ENCODE assay signal across 8 cellular contexts in the genomic region with DNA sequence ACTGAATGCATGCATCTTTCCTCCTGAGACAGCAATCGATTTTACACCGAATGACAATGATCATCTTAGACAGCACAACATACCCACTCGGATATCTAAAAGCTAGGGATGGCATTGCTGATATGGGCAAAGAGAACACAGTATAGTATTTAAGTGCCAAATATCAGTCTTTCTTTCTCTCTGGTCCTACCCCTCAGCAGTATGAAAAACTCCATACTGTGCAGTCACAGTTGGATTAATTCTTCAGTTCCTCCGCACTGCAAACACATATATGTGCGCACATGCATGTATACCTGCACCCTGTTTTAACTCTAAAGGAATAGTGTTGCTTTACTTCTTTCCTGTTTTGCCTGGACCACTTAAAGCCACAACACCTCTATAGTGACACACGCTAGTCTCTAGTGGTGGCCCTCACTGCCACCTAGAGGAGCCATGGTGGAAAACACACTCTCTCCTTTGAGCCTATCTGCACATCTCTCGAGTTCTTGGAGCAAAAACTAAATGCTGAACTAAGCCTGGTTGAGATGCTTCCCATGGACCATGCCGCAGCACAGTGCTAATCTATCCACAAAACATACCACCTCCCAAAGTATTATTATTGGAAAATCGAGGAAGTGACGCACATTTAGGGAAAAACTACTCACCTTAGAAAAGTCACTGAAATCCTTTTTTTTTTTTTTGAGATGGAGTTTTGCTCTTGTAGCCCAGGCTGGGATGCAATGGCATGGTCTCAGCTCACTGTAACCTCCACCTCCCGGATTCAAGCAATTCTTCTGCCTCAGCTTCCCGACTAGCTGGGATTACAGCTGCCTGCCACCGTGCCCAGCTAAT. TPM values are rescaled to one million over a fixed set of nuclear protein-coding genes. Genes with fewer than 3 reads are reported as not detected.
DNase-seq lines count a peak whose midpoint lies in the region; ATAC-seq, FAIRE-seq and TF ChIP-seq lines count a peak whose summit lies in the region.

No MANE protein-coding gene starts in this region.

- H3K4me1 Mint-ChIP-seq in activated CD4-positive, alpha-beta T cell treated with anti-CD3 and anti-CD28 coated beads, Interleukin-2, amount 10 ng/mL, durations not matched to agents 24 days and 14 days = peaks cover 4% of the 10 kb centered on the region
- peaks cover 12% of the 10 kb centered on the region for H3K4me1 Mint-ChIP-seq in memory B cell

- peak; percentile 87 for FAIRE-seq in GM12892 (lab: Jason Lieb, UNC)

- H3K36me3 Mint-ChIP-seq in activated CD4-positive, alpha-beta T cell treated with anti-CD3 and anti-CD28 coated beads, Interleukin-2, amount 10 ng/mL, durations not matched to agents 24 days and 14 days (ENCODE audit: low read depth) = no peaks in the 10 kb centered on the region
- H3K36me3 Mint-ChIP-seq in memory B cell = no peaks in the 10 kb centered on the region

- TF ChIP-seq EP300 in stomach (IDR thresholded peaks at IDR 0.05) = no peak

- H3K4me3 ChIP-seq in stomach = no peak overlapping the region

- TF ChIP-seq POLR2A in GM12892 (IDR thresholded peaks at IDR 0.05; ENCODE audit: low read depth, low read length) (no peak), stomach (IDR thresholded peaks at IDR 0.05) (no peak)

- DNase-seq in ACHN (peak; percentile 76), GM12892 (ENCODE audit: insufficient read length) (peak; percentile 50), NCI-H226 (peak; percentile 31), memory B cell (ENCODE audit: low spot score in 2 of 2) (peak; percentile 36 to 39), stomach (peak; percentile 56)
- DNase-seq in activated CD4-positive, alpha-beta T cell treated with anti-CD3 and anti-CD28 coated beads, Interleukin-2, amount 10 ng/mL, durations not matched to agents 24 days and 14 days = peak; percentile 83
- peak; percentile 21 for DNase-seq in effector CD4-positive, alpha-beta T cell

- 38 to 50% (median 45%) methylated on average over 13 of the region's 13 CpGs for WGBS in stomach, 5 donors

- H3K27ac Mint-ChIP-seq in activated CD4-positive, alpha-beta T cell treated with anti-CD3 and anti-CD28 coated beads, Interleukin-2, amount 10 ng/mL, durations not matched to agents 24 days and 14 days = no peak overlapping the region
- H3K27ac Mint-ChIP-seq in memory B cell = no peak overlapping the region

- no peaks in the 10 kb centered on the region for H3K9me3 ChIP-seq in stomach

- ATAC-seq in HG02870 (IDR thresholded peaks at IDR 0.05; ENCODE audit: unreplicated experiment) = peak; percentile 94
- peak; percentile 89 for ATAC-seq in memory B cell (ENCODE audit: low read depth)

- TF ChIP-seq CTCF in stomach (IDR thresholded peaks at IDR 0.05) = peak in 5 of 7 experiments; percentile 32 to 69 (median 63)

- peak overlapping the region in 1 of 5 donors; percentile 48 for H3K27ac ChIP-seq in stomach

- peaks cover 24% of the 10 kb centered on the region for H3K27me3 Mint-ChIP-seq in activated CD4-positive, alpha-beta T cell treated with anti-CD3 and anti-CD28 coated beads, Interleukin-2, amount 10 ng/mL, durations not matched to agents 24 days and 14 days
- peaks cover 26% of the 10 kb centered on the region for H3K27me3 Mint-ChIP-seq in memory B cell

- no peak overlapping the region for H3K4me3 Mint-ChIP-seq in activated CD4-positive, alpha-beta T cell treated with anti-CD3 and anti-CD28 coated beads, Interleukin-2, amount 10 ng/mL, durations not matched to agents 24 days and 14 days
- no peak overlapping the region for H3K4me3 Mint-ChIP-seq in memory B cell

- intact Hi-C loops in activated CD4-positive, alpha-beta T cell treated with anti-CD3 and anti-CD28 coated beads, Interleukin-2, amount 10 ng/mL, durations not matched to agents 24 days and 14 days (cut with micrococcal nuclease) = loop anchor here (1.0 to 5.0 kb wide), 2 partner anchors 37 to 378 kb away; no protein-coding TSS in a partner anchor
- intact Hi-C loops in stomach (cut with DNase I; ENCODE audit: low total_unique reads) = no loop called here

- H3K4me1 ChIP-seq in stomach = peaks cover 0 to 13% (median 0%) of the 10 kb centered on the region in 4 donors

- no peaks in the 10 kb centered on the region for H3K9me3 Mint-ChIP-seq in activated CD4-positive, alpha-beta T cell treated with anti-CD3 and anti-CD28 coated beads, Interleukin-2, amount 10 ng/mL, durations not matched to agents 24 days and 14 days
- H3K9me3 Mint-ChIP-seq in memory B cell = no peaks in the 10 kb centered on the region

- no peaks in the 10 kb centered on the region for H3K36me3 ChIP-seq in stomach

- H3K27me3 ChIP-seq in stomach = peaks cover 0 to 2% (median 0%) of the 10 kb centered on the region in 3 donors

- in situ Hi-C loops in ACHN (cut with HindIII; ENCODE audit: low pct_ligation_motif_present, low pct_unique_long_range_greater_than_20kb, low sequenced_read_pairs) = no loop called here

RNA-seq across cellular contexts. Expression of a gene that starts 11.9 kb away (rescaled TPM):
- not detected for polyA plus RNA-seq in GM12892 (2012; ENCODE audit: missing spikeins)
- not detected in 2 replicates for total RNA-seq in activated CD4-positive, alpha-beta T cell treated with anti-CD3 and anti-CD28 coated beads, Interleukin-2, amount 10 ng/mL, durations not matched to agents 24 days and 14 days
- under 1 TPM in 2 of 5 donors, not detected in 3; 0.14 to 0.89 TPM for total RNA-seq in stomach
- polyA plus RNA-seq in stomach = 1 to 10 TPM in 1 of 3 donors, under 1 TPM in 1, not detected in 1; 0.31 to 1.4 TPM

RNA-seq across cellular contexts. Expression of a gene that starts 18.8 kb away (rescaled TPM):
- polyA plus RNA-seq in GM12892 (2012; ENCODE audit: missing spikeins) = 0.81 TPM
- not detected in 2 replicates for total RNA-seq in activated CD4-positive, alpha-beta T cell treated with anti-CD3 and anti-CD28 coated beads, Interleukin-2, amount 10 ng/mL, durations not matched to agents 24 days and 14 days
- total RNA-seq in stomach = 1 to 10 TPM in 2 of 5 donors, under 1 TPM in 1, not detected in 2; 0.55 to 4.5 (median 3.8) TPM
- 1 to 10 TPM in 2 of 3 donors, under 1 TPM in 1; 0.48 to 7.4 (median 5.7) TPM for polyA plus RNA-seq in stomach

RNA-seq across cellular contexts. Expression of a gene that starts 21.9 kb away (rescaled TPM):
- polyA plus RNA-seq in GM12892 (2012; ENCODE audit: missing spikeins) = 6.0 TPM
- total RNA-seq in activated CD4-positive, alpha-beta T cell treated with anti-CD3 and anti-CD28 coated beads, Interleukin-2, amount 10 ng/mL, durations not matched to agents 24 days and 14 days = 1.5 and 2.6 TPM in 2 replicates
- total RNA-seq in stomach = 100 to 1,000 TPM in 2 of 5 donors, 10 to 100 TPM in 3; 28.4 to 116 (median 91.0) TPM
- polyA plus RNA-seq in stomach = 100 to 1,000 TPM in 2 of 3 donors, 10 to 100 TPM in 1; 63.5 to 133 (median 126) TPM

Comparison
In these comparisons a context has a peak if more than half of its experiments do, and no peak if none do; other contexts are left out.
1. DNase-seq: peak in every context shown above with its lines; median percentile 83 in activated CD4-positive, alpha-beta T cell treated with anti-CD3 and anti-CD28 coated beads, Interleukin-2, amount 10 ng/mL, durations not matched to agents 24 days and 14 days; 76 in ACHN; 56 in stomach; 50 in GM12892; 38 in memory B cell; 31 in NCI-H226; 21 in effector CD4-positive, alpha-beta T cell.